ENCODE assay signal across 16 cellular contexts in genomic region chr5:178522361-178522760, GRCh38.
A peak's percentile ranks its signal among the peaks of the same experiment; 100 is the strongest.
DNase-seq lines count a peak whose midpoint lies in the region; TF ChIP-seq lines count a peak whose summit lies in the region.
"Had no signal": no experiment of that assay in that cellular context is flagged by ENCODE, and none has a peak within 500 bp of the region (broad histone marks: within the 10 kb centered on the region; RNA-seq: fewer than 3 reads in every experiment).

No MANE protein-coding gene starts in this region.

- no peak for TF ChIP-seq POLR2A in suprapubic skin (IDR thresholded peaks at IDR 0.05)

- no peak for TF ChIP-seq EP300 in suprapubic skin (IDR thresholded peaks at IDR 0.05)

- H3K36me3 Mint-ChIP-seq in endodermal cell (ENCODE audit: low read depth) (peaks cover 43% of the 10 kb centered on the region), neural crest cell (ENCODE audit: low read depth) (peaks cover 15% of the 10 kb centered on the region)
- H3K36me3 Mint-ChIP-seq: CD4-positive, CD25-positive, alpha-beta regulatory T cell had no signal

- WGBS in endodermal cell (ENCODE audit: insufficient coverage in 1 of 2, insufficient read length in 1 of 2), 2 experiments, result 91 to 95% methylated on average over 10 to 14 of the region's 14 CpGs
- 97% methylated on average over 14 of the region's 14 CpGs for WGBS in suprapubic skin

- peaks cover 13% of the 10 kb centered on the region for H3K9me3 ChIP-seq in endodermal cell (ENCODE audit: control insufficient read depth, low read length)
- H3K9me3 ChIP-seq in suprapubic skin, result no peaks in the 10 kb centered on the region
- H3K9me3 ChIP-seq: BE2C, Caco-2, HAP-1 had no signal

- no peaks in the 10 kb centered on the region for H3K27me3 Mint-ChIP-seq in endodermal cell (ENCODE audit: insufficient read depth)
- H3K27me3 Mint-ChIP-seq in neural crest cell (ENCODE audit: low read depth), result no peaks in the 10 kb centered on the region
- H3K27me3 Mint-ChIP-seq: CD4-positive, CD25-positive, alpha-beta regulatory T cell had no signal

- H3K36me3 ChIP-seq in endodermal cell (ENCODE audit: control insufficient read depth, insufficient read depth, low read length) (no peaks in the 10 kb centered on the region), suprapubic skin (no peaks in the 10 kb centered on the region)
- H3K36me3 ChIP-seq: BE2C, HAP-1 had no signal

- no peak overlapping the region for H3K4me3 Mint-ChIP-seq in endodermal cell
- H3K4me3 Mint-ChIP-seq in neural crest cell, result no peak overlapping the region
- H3K4me3 Mint-ChIP-seq: CD4-positive, CD25-positive, alpha-beta regulatory T cell had no signal

- H3K4me1 Mint-ChIP-seq in endodermal cell, result peaks cover 13% of the 10 kb centered on the region
- peaks cover 20% of the 10 kb centered on the region for H3K4me1 Mint-ChIP-seq in neural crest cell
- H3K4me1 Mint-ChIP-seq: CD4-positive, CD25-positive, alpha-beta regulatory T cell had no signal

- no peaks in the 10 kb centered on the region for H3K27me3 ChIP-seq in endodermal cell (ENCODE audit: control insufficient read depth, insufficient read depth, low read length, poor library complexity, severe bottlenecking)
- no peaks in the 10 kb centered on the region for H3K27me3 ChIP-seq in suprapubic skin
- H3K27me3 ChIP-seq: BE2C had no signal

- H3K4me1 ChIP-seq in endodermal cell (ENCODE audit: control insufficient read depth, insufficient read depth, low read length) (peaks cover 13% of the 10 kb centered on the region), suprapubic skin (peaks cover 3% of the 10 kb centered on the region)
- H3K4me1 ChIP-seq: BE2C, Caco-2, HAP-1 had no signal

- H3K4me3 ChIP-seq in endodermal cell (ENCODE audit: low read length) (no peak overlapping the region), suprapubic skin (no peak overlapping the region)
- H3K4me3 ChIP-seq: GM12878, GM23248, HAP-1 had no signal

- H3K9ac ChIP-seq in endodermal cell (ENCODE audit: extremely low read depth, low read length, poor library complexity, severe bottlenecking), result no peak overlapping the region
- H3K9ac ChIP-seq: GM23248 had no signal

- POLR2A ChIA-PET in GM10248 (lab: Yijun Ruan, JAX), result no interaction called here

- CTCF ChIA-PET in GM10248 (lab: Yijun Ruan, JAX), result no interaction called here

- no peak overlapping the region for H3K27ac Mint-ChIP-seq in endodermal cell
- peak overlapping the region; percentile 12 for H3K27ac Mint-ChIP-seq in neural crest cell (ENCODE audit: unreplicated experiment)
- H3K27ac Mint-ChIP-seq: CD4-positive, CD25-positive, alpha-beta regulatory T cell had no signal

- DNase-seq in D341Med (ENCODE audit: low spot score), result peak; percentile 10
- peak; percentile 1 for DNase-seq in endodermal cell
- no peak for DNase-seq in neural crest cell (ENCODE audit: low read depth, low spot score)
- DNase-seq in suprapubic skin (ENCODE audit: low spot score in 2 of 2), result peak; percentile 27 to 58
- no peak for DNase-seq in GM10248 (ENCODE audit: extremely low spot score)
- DNase-seq in AG20443 (ENCODE audit: low spot score), result no peak
- DNase-seq: BE2C; C1 segment of cervical spinal cord; Caco-2; CD4-positive, CD25-positive, alpha-beta regulatory T cell; DMS153; DMS79; GF-D8; GM23248 had no signal

- peaks cover 25% of the 10 kb centered on the region for H3K9me3 Mint-ChIP-seq in endodermal cell
- peaks cover 13% of the 10 kb centered on the region for H3K9me3 Mint-ChIP-seq in neural crest cell

- H3K27ac ChIP-seq in endodermal cell (ENCODE audit: low read depth, low read length) (no peak overlapping the region), suprapubic skin (no peak overlapping the region)
- H3K27ac ChIP-seq: GM23248 had no signal

- no peak for TF ChIP-seq CTCF in endodermal cell (conservative IDR thresholded peaks at IDR 0.05)
- no peak for TF ChIP-seq CTCF in neural crest cell (conservative IDR thresholded peaks at IDR 0.05)
- no peak for TF ChIP-seq CTCF in suprapubic skin (IDR thresholded peaks at IDR 0.05)
- TF ChIP-seq CTCF in GM10248 (IDR thresholded peaks at IDR 0.05; ENCODE audit: control extremely low read depth, extremely low read depth, low read depth, missing control alignments), result no peak

Comparison
In these comparisons a context has a peak if more than half of its experiments do, and no peak if none do; other contexts are left out.
1. DNase-seq: peak in D341Med (single experiment), endodermal cell (single experiment) and suprapubic skin (2 of 2); none in neural crest cell (single experiment), GM10248 (single experiment) and AG20443 (single experiment).